In genomic region chr9:119003218-119003617, GRCh38 we compare ENCODE assay signal across 13 cellular contexts.
DNase-seq lines count a peak whose midpoint lies in the region; ATAC-seq and TF ChIP-seq lines count a peak whose summit lies in the region.
"Had no signal": no experiment of that assay in that cellular context is flagged by ENCODE, and none has a peak within 500 bp of the region (broad histone marks: within the 10 kb centered on the region; RNA-seq: fewer than 3 reads in every experiment).

No MANE protein-coding gene starts in this region.

- H3K4me3 ChIP-seq in gastrocnemius medialis (no peak overlapping the region), neural progenitor cell (no peak overlapping the region)
- H3K4me3 ChIP-seq: suprapubic skin had no signal

- H3K9me3 ChIP-seq in gastrocnemius medialis (no peaks in the 10 kb centered on the region), neural progenitor cell (ENCODE audit: low read depth) (no peaks in the 10 kb centered on the region)
- H3K9me3 ChIP-seq: suprapubic skin had no signal

- no peak overlapping the region for H3K4me3 Mint-ChIP-seq in neural progenitor cell
- H3K4me3 Mint-ChIP-seq: CD4-positive, alpha-beta memory T cell; mesothelial cell of epicardium had no signal

- H3K4me1 ChIP-seq in gastrocnemius medialis: peaks cover 19 to 28% of the 10 kb centered on the region in 2 donors
- no peaks in the 10 kb centered on the region for H3K4me1 ChIP-seq in neural progenitor cell

- H4K20me1 ChIP-seq in neural progenitor cell (ENCODE audit: low read depth): no peaks in the 10 kb centered on the region

- TF ChIP-seq CTCF in gastrocnemius medialis (IDR thresholded peaks at IDR 0.05 in 4 of 5, conservative IDR thresholded peaks at IDR 0.05 in 1 of 5): no peak
- no peak for TF ChIP-seq CTCF in neural progenitor cell (IDR thresholded peaks at IDR 0.05)

- H3K27me3 Mint-ChIP-seq in neural progenitor cell (ENCODE audit: insufficient read depth, low read depth): peaks cover 4% of the 10 kb centered on the region
- H3K27me3 Mint-ChIP-seq: CD4-positive, alpha-beta memory T cell had no signal

- no peaks in the 10 kb centered on the region for H3F3A ChIP-seq in neural progenitor cell (ENCODE audit: low read depth)

- no peak for ATAC-seq in gastrocnemius medialis
- no peak for ATAC-seq in GM21515 (IDR thresholded peaks at IDR 0.05; ENCODE audit: unreplicated experiment)

- H3K36me3 Mint-ChIP-seq in neural progenitor cell: no peaks in the 10 kb centered on the region
- H3K36me3 Mint-ChIP-seq: CD4-positive, alpha-beta memory T cell; mesothelial cell of epicardium had no signal

- peak overlapping the region; percentile 77 to 86 (median 84) for H3K27ac ChIP-seq in gastrocnemius medialis
- H3K27ac ChIP-seq in neural progenitor cell: no peak overlapping the region
- H3K27ac ChIP-seq: suprapubic skin, WERI-Rb-1 had no signal

- intact Hi-C loops in gastrocnemius medialis (cut with DNase I; ENCODE audit: low total_unique reads): no loop called here

- no peaks in the 10 kb centered on the region for H3K27me3 ChIP-seq in gastrocnemius medialis
- no peaks in the 10 kb centered on the region for H3K27me3 ChIP-seq in neural progenitor cell
- H3K27me3 ChIP-seq: suprapubic skin had no signal

- no peak for TF ChIP-seq POLR2A in gastrocnemius medialis (IDR thresholded peaks at IDR 0.05)

- in situ Hi-C loops in gastrocnemius medialis (cut with MboI; ENCODE audit: low sequenced_read_pairs in 4 of 4): no loop called here

- no peaks in the 10 kb centered on the region for H3K36me3 ChIP-seq in gastrocnemius medialis
- no peaks in the 10 kb centered on the region for H3K36me3 ChIP-seq in neural progenitor cell
- H3K36me3 ChIP-seq: suprapubic skin, WERI-Rb-1 had no signal

- no peak overlapping the region for H2AFZ ChIP-seq in neural progenitor cell (replicated peaks)

- no peak overlapping the region for H3K4me2 ChIP-seq in neural progenitor cell

- H3K27ac Mint-ChIP-seq in neural progenitor cell: no peak overlapping the region
- H3K27ac Mint-ChIP-seq: CD4-positive, alpha-beta memory T cell; mesothelial cell of epicardium had no signal

- H3K79me2 ChIP-seq in neural progenitor cell (ENCODE audit: low read depth): no peaks in the 10 kb centered on the region

- peak; percentile 60 for DNase-seq in ELR (ENCODE audit: low read depth)
- DNase-seq in NCI-H524 treated with DMSO at 0.1 percent for 48 hours (lab: John Stamatoyannopoulos, UW): peak; percentile 3
- peak; percentile 61 for DNase-seq in glomerular visceral epithelial cell (ENCODE audit: extremely low spot score)
- DNase-seq in gastrocnemius medialis: no peak
- no peak for DNase-seq in NCI-H345 (lab: John Stamatoyannopoulos, UW)
- DNase-seq in NCI-H2029 (lab: John Stamatoyannopoulos, UW): no peak
- no peak for DNase-seq in neural progenitor cell (ENCODE audit: low spot score)
- DNase-seq: CD4-positive, alpha-beta memory T cell; effector memory CD4-positive, alpha-beta T cell; WERI-Rb-1 had no signal

- no peak overlapping the region for H3K9ac ChIP-seq in neural progenitor cell

- H3K4me1 Mint-ChIP-seq in neural progenitor cell: peaks cover 25% of the 10 kb centered on the region
- H3K4me1 Mint-ChIP-seq: CD4-positive, alpha-beta memory T cell had no signal

- H3K9me3 Mint-ChIP-seq in neural progenitor cell: no peaks in the 10 kb centered on the region
- H3K9me3 Mint-ChIP-seq: mesothelial cell of epicardium had no signal

Comparison
In these comparisons a context has a peak if more than half of its experiments do, and no peak if none do; other contexts are left out.
1. DNase-seq: peak in ELR (single experiment), NCI-H524 treated with DMSO at 0.1 percent for 48 hours (single experiment) and glomerular visceral epithelial cell (single experiment); none in gastrocnemius medialis (0 of 2), NCI-H345 (single experiment), NCI-H2029 (single experiment) and neural progenitor cell (single experiment).